In the genomic region with DNA sequence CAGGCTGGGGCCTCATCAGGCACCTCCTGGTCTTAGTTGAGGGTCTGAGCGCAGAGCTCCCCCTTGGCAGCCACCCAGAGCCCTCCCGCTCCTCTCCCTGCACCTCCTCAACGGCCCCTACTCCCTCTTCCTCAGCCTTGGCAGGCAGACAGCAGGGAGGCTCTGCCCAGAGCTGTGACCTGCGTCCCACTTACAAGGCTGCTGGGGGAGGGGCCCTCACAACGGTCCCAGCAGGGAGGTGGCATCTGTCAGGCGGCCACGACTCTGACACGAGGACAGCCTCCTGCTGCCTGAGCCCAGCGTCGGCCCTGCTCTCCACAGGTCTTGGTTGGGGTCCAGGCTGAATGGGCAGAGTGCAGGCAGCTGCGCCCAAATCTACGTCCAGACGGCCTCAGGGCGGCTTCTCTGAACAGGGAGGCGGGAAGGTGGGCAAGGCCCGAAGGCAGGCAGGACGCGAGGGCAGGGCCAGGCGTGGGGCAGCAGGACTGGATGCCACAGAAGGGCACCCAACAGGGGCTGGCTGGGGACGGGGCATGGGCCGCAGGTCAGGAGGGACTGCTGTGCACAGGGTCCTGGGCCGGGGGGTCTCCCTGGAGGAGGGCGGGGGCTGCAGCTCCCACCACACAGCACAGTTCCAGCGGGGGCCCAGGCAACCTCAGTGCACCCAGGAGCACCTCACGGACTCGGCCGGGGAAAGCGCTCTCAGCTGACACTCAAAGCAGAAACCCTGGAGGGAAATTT, we compare ENCODE assay signal across 12 cellular contexts.
DNase-seq lines count a peak whose midpoint lies in the region; ATAC-seq and TF ChIP-seq lines count a peak whose summit lies in the region.
"Had no signal": no experiment of that assay in that cellular context is flagged by ENCODE, and none has a peak within 500 bp of the region (broad histone marks: within the 10 kb centered on the region; RNA-seq: fewer than 3 reads in every experiment).

No MANE protein-coding gene starts in this region.

- no peaks in the 10 kb centered on the region for H3K27me3 Mint-ChIP-seq in nephron progenitor cell (ENCODE audit: low read depth, poor library complexity)
- H3K27me3 Mint-ChIP-seq: activated naive CD8-positive, alpha-beta T cell had no signal

- H3K36me3 ChIP-seq in BLaER1 treated with 17β-estradiol and CSF1 and Interleukin-3, amounts not matched to agents 10 nM and 100 nM = peaks cover 18 to 93% (median 63%) of the 10 kb centered on the region in 11 experiments

- peak overlapping the region; percentile 86 to 97 (median 92) for H3K4me2 ChIP-seq in BLaER1 treated with 17β-estradiol and CSF1 and Interleukin-3, amounts not matched to agents 10 nM and 100 nM

- peaks cover 19% of the 10 kb centered on the region for H3K36me3 Mint-ChIP-seq in nephron progenitor cell (ENCODE audit: low read depth)
- H3K36me3 Mint-ChIP-seq: activated naive CD8-positive, alpha-beta T cell had no signal

- TF ChIP-seq CTCF in nephron progenitor cell (IDR thresholded peaks at IDR 0.05) = no peak

- TF ChIP-seq POLR2A in erythroblast (IDR thresholded peaks at IDR 0.05; ENCODE audit: low read length) = no peak

- no peaks in the 10 kb centered on the region for H3K27me3 ChIP-seq in BLaER1 treated with 17β-estradiol and CSF1 and Interleukin-3, amounts not matched to agents 10 nM and 100 nM
- H3K27me3 ChIP-seq: tibial nerve had no signal

- H3K4me3 ChIP-seq in BLaER1 treated with 17β-estradiol and CSF1 and Interleukin-3, amounts not matched to agents 10 nM and 100 nM = no peak overlapping the region
- H3K4me3 ChIP-seq: skin epidermis, tibial nerve had no signal

- DNase-seq in NCI-H2227 treated with DMSO at 0.1 percent for 48 hours (lab: John Stamatoyannopoulos, UW) (peak; percentile 11), globus pallidus (ENCODE audit: low spot score) (peak; percentile 72), nephron progenitor cell (no peak), DMS53 (lab: John Stamatoyannopoulos, UW) (no peak), erythroblast (lab: John Stamatoyannopoulos, UW) (no peak), COR-L47 (lab: John Stamatoyannopoulos, UW) (no peak)

- H3K9me3 Mint-ChIP-seq in nephron progenitor cell = no peaks in the 10 kb centered on the region

- H3K27ac ChIP-seq in BLaER1 treated with 17β-estradiol and CSF1 and Interleukin-3, amounts not matched to agents 10 nM and 100 nM = peak overlapping the region in 10 of 11 experiments; percentile 40 to 72 (median 65); a peak in 16 of 22 replicates
- H3K27ac ChIP-seq: tibial nerve had no signal

- no peak for ATAC-seq in HG02623 (IDR thresholded peaks at IDR 0.05; ENCODE audit: unreplicated experiment)

- H4K20me1 ChIP-seq in BLaER1 treated with 17β-estradiol and CSF1 and Interleukin-3, amounts not matched to agents 10 nM and 100 nM = peaks cover 0 to 80% (median 56%) of the 10 kb centered on the region in 11 experiments; a peak in 17 of 22 replicates

- H3K4me1 Mint-ChIP-seq in nephron progenitor cell = peaks cover 11% of the 10 kb centered on the region

- peak overlapping the region; percentile 42 for H3K27ac Mint-ChIP-seq in nephron progenitor cell
- H3K27ac Mint-ChIP-seq: activated naive CD8-positive, alpha-beta T cell had no signal

- H3K9ac ChIP-seq in BLaER1 treated with 17β-estradiol and CSF1 and Interleukin-3, amounts not matched to agents 10 nM and 100 nM = peak overlapping the region in 10 of 11 experiments; percentile 33 to 67 (median 55); a peak in 15 of 22 replicates

- peaks cover 0 to 9% (median 0%) of the 10 kb centered on the region in 11 experiments; a peak in 6 of 22 replicates for H3K9me3 ChIP-seq in BLaER1 treated with 17β-estradiol and CSF1 and Interleukin-3, amounts not matched to agents 10 nM and 100 nM (replicated peaks in 1 of 11)
- H3K9me3 ChIP-seq: Caco-2, tibial nerve had no signal

- H3K4me3 Mint-ChIP-seq in nephron progenitor cell = no peak overlapping the region
- H3K4me3 Mint-ChIP-seq: activated naive CD8-positive, alpha-beta T cell had no signal

- H3K4me1 ChIP-seq in BLaER1 treated with 17β-estradiol and CSF1 and Interleukin-3, amounts not matched to agents 10 nM and 100 nM = peaks cover 46 to 76% (median 62%) of the 10 kb centered on the region in 10 experiments
- H3K4me1 ChIP-seq: Caco-2 had no signal

Comparison
In these comparisons a context has a peak if more than half of its experiments do, and no peak if none do; other contexts are left out.
1. DNase-seq: peak in NCI-H2227 treated with DMSO at 0.1 percent for 48 hours (single experiment) and globus pallidus (single experiment); none in nephron progenitor cell (single experiment), DMS53 (single experiment), erythroblast (0 of 2) and COR-L47 (single experiment).